In the genomic region with DNA sequence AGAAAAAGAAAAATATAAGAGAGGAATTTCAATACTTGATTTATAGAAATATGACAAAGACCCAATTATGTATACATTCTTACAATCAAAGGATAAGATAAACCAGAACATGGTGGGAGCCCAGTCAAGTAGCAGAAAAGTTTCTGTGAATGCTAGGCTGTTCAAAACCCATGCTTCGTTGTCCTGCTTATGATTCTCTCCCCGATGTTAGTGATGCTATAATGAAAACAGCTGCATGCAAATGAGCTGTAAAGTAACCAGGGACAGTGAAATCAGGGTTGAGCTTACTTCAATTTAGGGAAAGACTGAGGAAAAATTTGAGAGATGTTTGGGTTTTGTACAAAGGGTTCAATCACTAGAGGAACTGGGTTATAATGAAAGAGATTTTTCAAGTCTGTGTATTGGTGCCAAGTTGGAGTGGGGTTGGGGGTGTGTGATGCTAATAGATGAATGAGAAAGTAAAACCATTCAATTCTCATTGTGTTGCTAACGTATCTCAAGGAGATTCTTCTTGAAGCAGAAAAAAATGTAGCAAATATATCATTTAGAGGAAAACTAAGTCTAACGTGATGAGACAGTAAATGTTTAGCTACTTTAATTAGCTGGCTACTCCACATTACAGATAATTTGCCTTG, we compare ENCODE assay signal across 36 cellular contexts. TPM values are rescaled to one million over a fixed set of nuclear protein-coding genes. Genes with fewer than 3 reads are reported as not detected.
DNase-seq lines count a peak whose midpoint lies in the region; ATAC-seq, FAIRE-seq and TF ChIP-seq lines count a peak whose summit lies in the region.
"Had no signal": no experiment of that assay in that cellular context is flagged by ENCODE, and none has a peak within 500 bp of the region (broad histone marks: within the 10 kb centered on the region; RNA-seq: fewer than 3 reads in every experiment).

No MANE protein-coding gene starts in this region.

- H3K36me3 ChIP-seq in DND-41 (ENCODE audit: insufficient read depth, low read length) (no peaks in the 10 kb centered on the region), KMS-11 (ENCODE audit: insufficient read depth) (no peaks in the 10 kb centered on the region)
- H3K36me3 ChIP-seq: adrenal gland, BLaER1, breast epithelium, left ventricle myocardium inferior, Peyer's patch had no signal

- H4K20me1 ChIP-seq in DND-41 (ENCODE audit: insufficient read depth, low read length) (no peaks in the 10 kb centered on the region), KMS-11 (ENCODE audit: insufficient read depth) (no peaks in the 10 kb centered on the region)
- H4K20me1 ChIP-seq: BLaER1 had no signal

- peak; percentile 84 for FAIRE-seq in GM19239 (lab: Jason Lieb, UNC)
- FAIRE-seq: islet of Langerhans, K562 had no signal

- H3K4me3 Mint-ChIP-seq in brain = peak overlapping the region in 3 of 5 experiments; percentile 19 to 73 (median 58)
- H3K4me3 Mint-ChIP-seq in activated T-helper 2 cell treated with anti-CD3 and anti-CD28 coated beads, Interferon-gamma antibody, Interleukin-2, Interleukin-4, amounts not matched to agents 10 μg/mL and 5 μg/mL and 100 μg/mL, durations not matched to agents 14 hours and 24 hours and 36 hours (ENCODE audit: low read depth) = no peak overlapping the region
- H3K4me3 Mint-ChIP-seq: activated CD8-positive, alpha-beta memory T cell treated with anti-CD3 and anti-CD28 coated beads, Interleukin-2, amount 10 ng/mL, durations not matched to agents 7 days and 5 days; activated T-cell treated with anti-CD3 and anti-CD28 coated beads, Interleukin-2, amount 50 U/mL, for 72 hours; HFFc6; WTC11 had no signal

- TF ChIP-seq CTCF in DND-41 (IDR thresholded peaks at IDR 0.05; ENCODE audit: borderline replicate concordance, extremely low read depth, low read length, poor library complexity, severe bottlenecking) (no peak), KMS-11 (conservative IDR thresholded peaks at IDR 0.05; ENCODE audit: low read depth, low read length) (no peak), brain (conservative IDR thresholded peaks at IDR 0.05) (no peak)

- H3K9me3 ChIP-seq in DND-41 (ENCODE audit: insufficient read depth, low read length, severe bottlenecking) = no peaks in the 10 kb centered on the region
- H3K9me3 ChIP-seq: adrenal gland, BLaER1, breast epithelium, left ventricle myocardium inferior, Peyer's patch had no signal

- 0 out of 3 replicates have a peak, but pooled peaks have one; percentile 53 for ATAC-seq in DND-41 (ENCODE audit: insufficient read depth, low read depth)
- ATAC-seq: activated CD8-positive, alpha-beta memory T cell treated with anti-CD3 and anti-CD28 coated beads, Interleukin-2, amount 10 ng/mL, durations not matched to agents 7 days and 5 days; K562; sciatic nerve; WTC11 had no signal

- H3K4me2 ChIP-seq in DND-41 (ENCODE audit: insufficient read depth, low read length) = no peak overlapping the region
- peak overlapping the region; percentile 21; the same call in 1 of the 2 replicates for H3K4me2 ChIP-seq in KMS-11
- H3K4me2 ChIP-seq: BLaER1 had no signal

- DNase-seq in DND-41 (no peak), GM19239 (ENCODE audit: insufficient read length, low spot score) (no peak), GM19238 (ENCODE audit: insufficient read length, low spot score) (no peak), posterior cingulate gyrus (no peak), D341Med (ENCODE audit: low spot score) (no peak)
- no peak for DNase-seq in activated T-helper 2 cell treated with anti-CD3 and anti-CD28 coated beads, Interferon-gamma antibody, Interleukin-2, Interleukin-4, amounts not matched to agents 10 μg/mL and 5 μg/mL and 100 μg/mL, durations not matched to agents 14 hours and 24 hours and 36 hours (ENCODE audit: low spot score)
- DNase-seq: ACHN; activated CD8-positive, alpha-beta memory T cell treated with anti-CD3 and anti-CD28 coated beads, Interleukin-2, amount 10 ng/mL, durations not matched to agents 7 days and 5 days; activated naive CD4-positive, alpha-beta T cell treated with Interleukin-2 at 50 U/mL for 16 hours; activated T-cell treated with anti-CD3 and anti-CD28 coated beads, Interleukin-2, amount 50 U/mL, for 72 hours; adrenal gland; COR-L47; GF-D8; HFFc6; left ventricle myocardium inferior; NCI-H1417 treated with DMSO at 0.1 percent for 48 hours; NCI-H2107; NCI-H510A; Peyer's patch; SHP77 treated with DMSO at 0.1 percent for 48 hours; stimulated activated CD4-positive, alpha-beta T cell treated with anti-CD3 and anti-CD28 coated beads, Interleukin-12 subunit alpha, Interleukin-12 subunit beta, amount 100 ng/mL, for 4 hours; stimulated activated CD4-positive, alpha-beta T cell treated with anti-CD3 and anti-CD28 coated beads, Interleukin-4, amount 100 ng/mL, for 1 hour; trophoblast cell had no signal

- H3K9me3 Mint-ChIP-seq in brain = peaks cover 0 to 4% (median 0%) of the 10 kb centered on the region in 5 experiments
- H3K9me3 Mint-ChIP-seq in activated T-helper 2 cell treated with anti-CD3 and anti-CD28 coated beads, Interferon-gamma antibody, Interleukin-2, Interleukin-4, amounts not matched to agents 10 μg/mL and 5 μg/mL and 100 μg/mL, durations not matched to agents 14 hours and 24 hours and 36 hours = no peaks in the 10 kb centered on the region

- H3K27ac Mint-ChIP-seq in brain = peak overlapping the region in 3 of 5 experiments; percentile 52 to 82 (median 59)
- H3K27ac Mint-ChIP-seq in activated T-helper 2 cell treated with anti-CD3 and anti-CD28 coated beads, Interferon-gamma antibody, Interleukin-2, Interleukin-4, amounts not matched to agents 10 μg/mL and 5 μg/mL and 100 μg/mL, durations not matched to agents 14 hours and 24 hours and 36 hours = no peak overlapping the region
- H3K27ac Mint-ChIP-seq: activated CD8-positive, alpha-beta memory T cell treated with anti-CD3 and anti-CD28 coated beads, Interleukin-2, amount 10 ng/mL, durations not matched to agents 7 days and 5 days; activated T-cell treated with anti-CD3 and anti-CD28 coated beads, Interleukin-2, amount 50 U/mL, for 72 hours; HFFc6; WTC11 had no signal

- peaks cover 45% of the 10 kb centered on the region for H3K4me1 Mint-ChIP-seq in brain
- H3K4me1 Mint-ChIP-seq in activated T-helper 2 cell treated with anti-CD3 and anti-CD28 coated beads, Interferon-gamma antibody, Interleukin-2, Interleukin-4, amounts not matched to agents 10 μg/mL and 5 μg/mL and 100 μg/mL, durations not matched to agents 14 hours and 24 hours and 36 hours (ENCODE audit: low read depth) = no peaks in the 10 kb centered on the region

- intact Hi-C loops in activated T-helper 2 cell treated with anti-CD3 and anti-CD28 coated beads, Interferon-gamma antibody, Interleukin-2, Interleukin-4, amounts not matched to agents 10 μg/mL and 5 μg/mL and 100 μg/mL, durations not matched to agents 14 hours and 24 hours and 36 hours (cut with micrococcal nuclease) = loop anchor here (2.0 kb wide), 1 partner anchor 34 kb away; no protein-coding TSS in a partner anchor
- intact Hi-C loops in posterior cingulate gyrus (cut with DNase I) = no loop called here

- H3K79me2 ChIP-seq in DND-41 (ENCODE audit: insufficient read depth, low read length) = no peaks in the 10 kb centered on the region
- H3K79me2 ChIP-seq in KMS-11 (ENCODE audit: insufficient read depth, low read depth) = no peaks in the 10 kb centered on the region

- H3K36me3 Mint-ChIP-seq in brain = no peaks in the 10 kb centered on the region
- no peaks in the 10 kb centered on the region for H3K36me3 Mint-ChIP-seq in activated T-helper 2 cell treated with anti-CD3 and anti-CD28 coated beads, Interferon-gamma antibody, Interleukin-2, Interleukin-4, amounts not matched to agents 10 μg/mL and 5 μg/mL and 100 μg/mL, durations not matched to agents 14 hours and 24 hours and 36 hours (ENCODE audit: low read depth)

- H3K9ac ChIP-seq in DND-41 (ENCODE audit: low read depth, low read length) (no peak overlapping the region), KMS-11 (no peak overlapping the region)
- H3K9ac ChIP-seq: BLaER1 had no signal

- H3K27me3 ChIP-seq in DND-41 (ENCODE audit: insufficient read depth, low read length, poor library complexity) (no peaks in the 10 kb centered on the region), KMS-11 (ENCODE audit: insufficient read depth, low read depth) (no peaks in the 10 kb centered on the region)
- H3K27me3 ChIP-seq: adrenal gland, breast epithelium, Peyer's patch had no signal

- H2AFZ ChIP-seq in DND-41 (ENCODE audit: low read depth, low read length) (no peak overlapping the region), KMS-11 (ENCODE audit: low read depth) (no peak overlapping the region)

- peaks cover 14% of the 10 kb centered on the region for H3K4me1 ChIP-seq in DND-41 (ENCODE audit: insufficient read depth, low read length)
- peaks cover 20% of the 10 kb centered on the region for H3K4me1 ChIP-seq in KMS-11 (ENCODE audit: low read depth, poor library complexity, severe bottlenecking)
- H3K4me1 ChIP-seq: adrenal gland, BLaER1, breast epithelium, left ventricle myocardium inferior, Peyer's patch had no signal

- H3K4me3 ChIP-seq in DND-41 (ENCODE audit: low read depth in 1 of 2, low read length in 2 of 2) (no peak overlapping the region), KMS-11 (IDR thresholded peaks at IDR 0.05; ENCODE audit: insufficient read depth, low read depth, low read length) (no peak overlapping the region)
- H3K4me3 ChIP-seq: adrenal gland, BLaER1, breast epithelium, K562, left ventricle myocardium inferior, Peyer's patch had no signal

- peak overlapping the region; percentile 36 for H3K27ac ChIP-seq in DND-41 (ENCODE audit: low read length)
- H3K27ac ChIP-seq in KMS-11 = no peak overlapping the region
- H3K27ac ChIP-seq: adrenal gland, BLaER1, breast epithelium, left ventricle myocardium inferior, Peyer's patch had no signal

- no peaks in the 10 kb centered on the region for H3K27me3 Mint-ChIP-seq in brain
- no peaks in the 10 kb centered on the region for H3K27me3 Mint-ChIP-seq in activated T-helper 2 cell treated with anti-CD3 and anti-CD28 coated beads, Interferon-gamma antibody, Interleukin-2, Interleukin-4, amounts not matched to agents 10 μg/mL and 5 μg/mL and 100 μg/mL, durations not matched to agents 14 hours and 24 hours and 36 hours (ENCODE audit: low read depth)
- H3K27me3 Mint-ChIP-seq: activated CD8-positive, alpha-beta memory T cell treated with anti-CD3 and anti-CD28 coated beads, Interleukin-2, amount 10 ng/mL, durations not matched to agents 7 days and 5 days had no signal

RNA-seq across cellular contexts. Expression of a gene that starts 59.2 kb away (rescaled TPM):
- not detected for polyA plus RNA-seq in brain (ENCODE audit: insufficient read depth, low read depth, low replicate concordance)
- total RNA-seq in activated T-helper 2 cell treated with anti-CD3 and anti-CD28 coated beads, Interferon-gamma antibody, Interleukin-2, Interleukin-4, amounts not matched to agents 10 μg/mL and 5 μg/mL and 100 μg/mL, durations not matched to agents 14 hours and 24 hours and 36 hours = not detected in 2 replicates
- total RNA-seq: activated CD8-positive, alpha-beta memory T cell treated with anti-CD3 and anti-CD28 coated beads, Interleukin-2, amount 10 ng/mL, durations not matched to agents 7 days and 5 days; adrenal gland; breast epithelium; HFFc6; HT1080; K562; left ventricle myocardium inferior; MCF 10A; mesenteric fat pad; myocyte; Peyer's patch; posterior vena cava; sciatic nerve; WTC11 had no signal
- polyA plus RNA-seq: adrenal gland, K562 had no signal
